10 cellular contexts compared by ENCODE assay signal in genomic region chr5:139904566-139905400, GRCh38.
A peak's percentile ranks its signal among the peaks of the same experiment; 100 is the strongest.
DNase-seq lines count a peak whose midpoint lies in the region; ATAC-seq and TF ChIP-seq lines count a peak whose summit lies in the region.
"Had no signal": no experiment of that assay in that cellular context is flagged by ENCODE, and none has a peak within 500 bp of the region (broad histone marks: within the 10 kb centered on the region; RNA-seq: fewer than 3 reads in every experiment).

No MANE protein-coding gene starts in this region.

- no peak for TF ChIP-seq CTCF in HCT116 (IDR thresholded peaks at IDR 0.05 in 2 of 3, conservative IDR thresholded peaks at IDR 0.05 in 1 of 3; ENCODE audit: borderline replicate concordance in 1 of 3, insufficient read depth in 1 of 3, low read depth in 2 of 3, low read length in 2 of 3)
- no peak for TF ChIP-seq CTCF in kidney epithelial cell (IDR thresholded peaks at IDR 0.05; ENCODE audit: insufficient read depth, low read length, poor library complexity, severe bottlenecking)

- H3K27me3 ChIP-seq in HCT116 (ENCODE audit: insufficient read depth, low read length) (peaks cover 34% of the 10 kb centered on the region), kidney epithelial cell (ENCODE audit: control insufficient read depth, insufficient read depth, low read length) (peaks cover 52% of the 10 kb centered on the region)

- no peaks in the 10 kb centered on the region for H3K9me2 ChIP-seq in HCT116 (ENCODE audit: insufficient read depth)

- no peaks in the 10 kb centered on the region for H4K20me1 ChIP-seq in HCT116 (ENCODE audit: insufficient read depth)

- H3K4me1 ChIP-seq in HCT116 (ENCODE audit: control insufficient read depth in 1 of 2, insufficient read depth in 2 of 2, low read length in 2 of 2): peaks cover 0 to 14% of the 10 kb centered on the region in 2 experiments; a peak in 1 of 4 replicates

- intact Hi-C loops in HCT116 (cut with micrococcal nuclease) (no loop called here), posterior vena cava (cut with DNase I) (no loop called here)

- H3K9me3 ChIP-seq in HCT116 (ENCODE audit: control insufficient read depth in 1 of 2, insufficient read depth in 1 of 2, low read depth in 1 of 2, low read length in 2 of 2): no peaks in the 10 kb centered on the region

- TF ChIP-seq POLR2A in HCT116 (IDR thresholded peaks at IDR 0.05; ENCODE audit: borderline replicate concordance, extremely low read depth, insufficient read depth, insufficient read length): no peak

- ATAC-seq in HCT116: no peak
- no peak for ATAC-seq in GM18861 (IDR thresholded peaks at IDR 0.05; ENCODE audit: unreplicated experiment)

- CTCF ChIA-PET in HCT116 (lab: Charles Lee): no interaction called here

- no peak overlapping the region for H2AFZ ChIP-seq in HCT116 (ENCODE audit: low read depth, low read length, poor library complexity, severe bottlenecking)

- H3K9ac ChIP-seq in HCT116 (ENCODE audit: low read length): no peak overlapping the region

- RAD21 ChIA-PET in HCT116 (lab: Charles Lee; ENCODE audit: low non-redundant PET in 1 of 2, low total read pairs in 2 of 2, uncharacterized antibody in 2 of 2, unreplicated experiment in 2 of 2): no interaction called here

- H3K4me3 ChIP-seq in HCT116 (replicated peaks in 1 of 2; ENCODE audit: low read depth in 1 of 2, low read length in 2 of 2) (peak overlapping the region; percentile 25 to 40; a peak in 2 of 4 replicates), kidney epithelial cell (ENCODE audit: low read depth, low read length) (peak overlapping the region; percentile 12)
- H3K4me3 ChIP-seq: SJSA1 had no signal

- DNase-seq in HCT116 (ENCODE audit: low read depth, low spot score) (no peak), astrocyte of the hippocampus (ENCODE audit: low read depth, low spot score) (peak; percentile 48), kidney epithelial cell (ENCODE audit: low read depth) (no peak), substantia nigra (lab: John Stamatoyannopoulos, UW) (peak in 1 of 49 donors; percentile 55), NCI-H2227 treated with DMSO at 0.1 percent for 48 hours (lab: John Stamatoyannopoulos, UW) (no peak), posterior vena cava (ENCODE audit: low spot score) (no peak)
- no peak for DNase-seq in stimulated activated naive CD4-positive, alpha-beta T cell (lab: John Stamatoyannopoulos, UW)
- DNase-seq: naive B cell had no signal

- no peak for TF ChIP-seq RAD21 in HCT116 (IDR thresholded peaks at IDR 0.05; ENCODE audit: low read depth)

- H3K36me3 ChIP-seq in HCT116 (ENCODE audit: control insufficient read depth in 1 of 2, insufficient read depth in 2 of 2, low read length in 2 of 2) (no peaks in the 10 kb centered on the region), kidney epithelial cell (ENCODE audit: control insufficient read depth, insufficient read depth, low read length) (no peaks in the 10 kb centered on the region)
- H3K36me3 ChIP-seq: SJSA1 had no signal

- H3K4me2 ChIP-seq in HCT116 (ENCODE audit: low read length): peak overlapping the region; percentile 68

- POLR2A ChIA-PET in HCT116 (lab: Charles Lee): no interaction called here

- no TSS peak for BruUV-seq in HCT116 (replicated peaks; lab: Mats Ljungman, UMichigan)

- no peak overlapping the region for H3K27ac ChIP-seq in HCT116 (ENCODE audit: low read depth, low read length)
- H3K27ac ChIP-seq in substantia nigra (ENCODE audit: low read depth, low read length, poor library complexity, severe bottlenecking): peak overlapping the region; percentile 80
- H3K27ac ChIP-seq: SJSA1 had no signal

- no peaks in the 10 kb centered on the region for H3K79me2 ChIP-seq in HCT116 (ENCODE audit: insufficient read depth, low read length)

TF ChIP-seq in HCT116, 20 proteins besides CTCF, POLR2A, EP300 and RAD21:
- TF ChIP-seq SP1 (IDR thresholded peaks at IDR 0.05; ENCODE audit: low read depth) (no peak), EZH2phosphoT487 (IDR thresholded peaks at IDR 0.05; ENCODE audit: borderline replicate concordance) (no peak), SIN3A (IDR thresholded peaks at IDR 0.05; ENCODE audit: low read depth) (no peak), ZFX (IDR thresholded peaks at IDR 0.05) (no peak), JUND (IDR thresholded peaks at IDR 0.05) (no peak), SRF (IDR thresholded peaks at IDR 0.05; ENCODE audit: low read depth) (no peak), ZNF274 (IDR thresholded peaks at IDR 0.05; ENCODE audit: low read depth, low read length) (no peak), TCF7L2 (IDR thresholded peaks at IDR 0.05; ENCODE audit: borderline replicate concordance, extremely low read depth, insufficient read depth, insufficient read length) (no peak), MAX (IDR thresholded peaks at IDR 0.05) (no peak), ZBTB33 (IDR thresholded peaks at IDR 0.05; ENCODE audit: extremely low read depth, insufficient replicate concordance, low read length) (no peak), YY1 (IDR thresholded peaks at IDR 0.05; ENCODE audit: extremely low read depth, insufficient replicate concordance, low read depth, low read length) (no peak), CEBPB (IDR thresholded peaks at IDR 0.05; ENCODE audit: low read depth) (no peak)
